In genomic region chr10:49538381-49539319, GRCh38 we compare ENCODE assay signal across 1 cellular context.
TF ChIP-seq lines count a peak whose summit lies in the region.

Gene ERCC6 (minus strand): TSS chr10:49539121.

TF ChIP-seq in GM12878, 131 proteins besides CTCF, POLR2A, EP300 and RAD21 (continued from another document and continues in another):
- TF ChIP-seq, protein P1, sequence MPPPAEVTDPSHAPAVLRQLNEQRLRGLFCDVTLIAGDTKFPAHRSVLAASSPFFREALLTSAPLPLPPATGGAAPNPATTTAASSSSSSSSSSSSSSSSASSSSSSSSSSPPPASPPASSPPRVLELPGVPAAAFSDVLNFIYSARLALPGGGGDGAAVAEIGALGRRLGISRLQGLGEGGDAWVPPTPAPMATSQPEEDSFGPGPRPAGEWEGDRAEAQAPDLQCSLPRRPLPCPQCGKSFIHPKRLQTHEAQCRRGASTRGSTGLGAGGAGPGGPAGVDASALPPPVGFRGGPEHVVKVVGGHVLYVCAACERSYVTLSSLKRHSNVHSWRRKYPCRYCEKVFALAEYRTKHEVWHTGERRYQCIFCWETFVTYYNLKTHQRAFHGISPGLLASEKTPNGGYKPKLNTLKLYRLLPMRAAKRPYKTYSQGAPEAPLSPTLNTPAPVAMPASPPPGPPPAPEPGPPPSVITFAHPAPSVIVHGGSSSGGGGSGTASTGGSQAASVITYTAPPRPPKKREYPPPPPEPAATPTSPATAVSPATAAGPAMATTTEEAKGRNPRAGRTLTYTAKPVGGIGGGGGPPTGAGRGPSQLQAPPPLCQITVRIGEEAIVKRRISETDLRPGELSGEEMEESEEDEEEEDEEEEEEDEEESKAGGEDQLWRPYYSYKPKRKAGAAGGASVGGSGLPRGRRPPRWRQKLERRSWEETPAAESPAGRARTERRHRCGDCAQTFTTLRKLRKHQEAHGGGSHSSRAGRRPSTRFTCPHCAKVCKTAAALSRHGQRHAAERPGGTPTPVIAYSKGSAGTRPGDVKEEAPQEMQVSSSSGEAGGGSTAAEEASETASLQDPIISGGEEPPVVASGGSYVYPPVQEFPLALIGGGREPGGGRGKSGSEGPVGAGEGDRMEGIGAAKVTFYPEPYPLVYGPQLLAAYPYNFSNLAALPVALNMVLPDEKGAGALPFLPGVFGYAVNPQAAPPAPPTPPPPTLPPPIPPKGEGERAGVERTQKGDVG (CRISPR knock-in tag; IDR thresholded peaks at IDR 0.05) = no peak
- peak; percentile 68; the same call in 1 of the 2 replicates for TF ChIP-seq NR2F1 (conservative IDR thresholded peaks at IDR 0.05)
- no peak for TF ChIP-seq ZNF274 (IDR thresholded peaks at IDR 0.05; ENCODE audit: insufficient read depth, insufficient read length)
- TF ChIP-seq TBL1XR1 (IDR thresholded peaks at IDR 0.05; ENCODE audit: low read depth, low read length) = peak; percentile 14; the same call in 1 of the 2 replicates
- TF ChIP-seq BACH1 (IDR thresholded peaks at IDR 0.05; ENCODE audit: borderline replicate concordance) = peak; percentile 12; the same call in 1 of the 2 replicates
- TF ChIP-seq ZNF24 (IDR thresholded peaks at IDR 0.05) = 0 out of 2 replicates have a peak, but pooled peaks have one; percentile 30
- 0 out of 2 replicates have a peak, but pooled peaks have one; percentile 61 for TF ChIP-seq CBX5 (IDR thresholded peaks at IDR 0.05; ENCODE audit: low read depth)
- TF ChIP-seq ESRRA (IDR thresholded peaks at IDR 0.05; ENCODE audit: low read length) = no peak
- peak; percentile 37 for TF ChIP-seq MYC (IDR thresholded peaks at IDR 0.05; ENCODE audit: insufficient read depth, insufficient read length, insufficient replicate concordance, low read length, severe bottlenecking)
- TF ChIP-seq IRF3 (IDR thresholded peaks at IDR 0.05) = no peak
- TF ChIP-seq EGR1 (IDR thresholded peaks at IDR 0.05; ENCODE audit: borderline replicate concordance in 1 of 2, low read depth in 2 of 2, low read length in 2 of 2) = peak in 1 of 2 experiments; percentile 64; a peak in 1 of 3 replicates
- peak; percentile 9; the same call in 1 of the 2 replicates for TF ChIP-seq NR2C1 (IDR thresholded peaks at IDR 0.05)
- peak in 1 of 2 experiments; percentile 49; a peak in 1 of 4 replicates for TF ChIP-seq SRF (IDR thresholded peaks at IDR 0.05; ENCODE audit: low read depth in 2 of 2, low read length in 2 of 2)
- TF ChIP-seq DPF2 (IDR thresholded peaks at IDR 0.05) = peak; percentile 78; the same call in 1 of the 2 replicates
- TF ChIP-seq MYB (IDR thresholded peaks at IDR 0.05; ENCODE audit: borderline replicate concordance, low read depth, low read length) = no peak
- TF ChIP-seq CUX1 (IDR thresholded peaks at IDR 0.05; ENCODE audit: insufficient replicate concordance, low read depth, low read length) = peak; percentile 23
- TF ChIP-seq NFIC (IDR thresholded peaks at IDR 0.05; ENCODE audit: low read depth, low read length) = no peak
- peak; percentile 78; the same call in 1 of the 2 replicates for TF ChIP-seq POLR2AphosphoS5 (IDR thresholded peaks at IDR 0.05; ENCODE audit: low read length)
- no peak for TF ChIP-seq ZBED1 (IDR thresholded peaks at IDR 0.05; ENCODE audit: borderline replicate concordance)
- no peak for TF ChIP-seq ZZZ3 (IDR thresholded peaks at IDR 0.05; ENCODE audit: control insufficient read depth, insufficient read length, low read depth)
- TF ChIP-seq YY1 (IDR thresholded peaks at IDR 0.05; ENCODE audit: low read depth, low read length) = no peak
- peak; percentile 27 for TF ChIP-seq CREM (IDR thresholded peaks at IDR 0.05; ENCODE audit: low read depth)
- TF ChIP-seq ELK1 (IDR thresholded peaks at IDR 0.05; ENCODE audit: low read depth, low read length) = peak; percentile 71; the same call in 1 of the 2 replicates
- TF ChIP-seq, protein P2, sequence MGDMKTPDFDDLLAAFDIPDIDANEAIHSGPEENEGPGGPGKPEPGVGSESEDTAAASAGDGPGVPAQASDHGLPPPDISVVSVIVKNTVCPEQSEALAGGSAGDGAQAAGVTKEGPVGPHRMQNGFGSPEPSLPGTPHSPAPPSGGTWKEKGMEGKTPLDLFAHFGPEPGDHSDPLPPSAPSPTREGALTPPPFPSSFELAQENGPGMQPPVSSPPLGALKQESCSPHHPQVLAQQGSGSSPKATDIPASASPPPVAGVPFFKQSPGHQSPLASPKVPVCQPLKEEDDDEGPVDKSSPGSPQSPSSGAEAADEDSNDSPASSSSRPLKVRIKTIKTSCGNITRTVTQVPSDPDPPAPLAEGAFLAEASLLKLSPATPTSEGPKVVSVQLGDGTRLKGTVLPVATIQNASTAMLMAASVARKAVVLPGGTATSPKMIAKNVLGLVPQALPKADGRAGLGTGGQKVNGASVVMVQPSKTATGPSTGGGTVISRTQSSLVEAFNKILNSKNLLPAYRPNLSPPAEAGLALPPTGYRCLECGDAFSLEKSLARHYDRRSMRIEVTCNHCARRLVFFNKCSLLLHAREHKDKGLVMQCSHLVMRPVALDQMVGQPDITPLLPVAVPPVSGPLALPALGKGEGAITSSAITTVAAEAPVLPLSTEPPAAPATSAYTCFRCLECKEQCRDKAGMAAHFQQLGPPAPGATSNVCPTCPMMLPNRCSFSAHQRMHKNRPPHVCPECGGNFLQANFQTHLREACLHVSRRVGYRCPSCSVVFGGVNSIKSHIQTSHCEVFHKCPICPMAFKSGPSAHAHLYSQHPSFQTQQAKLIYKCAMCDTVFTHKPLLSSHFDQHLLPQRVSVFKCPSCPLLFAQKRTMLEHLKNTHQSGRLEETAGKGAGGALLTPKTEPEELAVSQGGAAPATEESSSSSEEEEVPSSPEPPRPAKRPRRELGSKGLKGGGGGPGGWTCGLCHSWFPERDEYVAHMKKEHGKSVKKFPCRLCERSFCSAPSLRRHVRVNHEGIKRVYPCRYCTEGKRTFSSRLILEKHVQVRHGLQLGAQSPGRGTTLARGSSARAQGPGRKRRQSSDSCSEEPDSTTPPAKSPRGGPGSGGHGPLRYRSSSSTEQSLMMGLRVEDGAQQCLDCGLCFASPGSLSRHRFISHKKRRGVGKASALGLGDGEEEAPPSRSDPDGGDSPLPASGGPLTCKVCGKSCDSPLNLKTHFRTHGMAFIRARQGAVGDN (IDR thresholded peaks at IDR 0.05) = peak; percentile 74
- peak; percentile 97 for TF ChIP-seq NRF1 (conservative IDR thresholded peaks at IDR 0.05; ENCODE audit: low read depth, low read length)
- peak; percentile 68 for TF ChIP-seq USF2 (IDR thresholded peaks at IDR 0.05; ENCODE audit: borderline replicate concordance, low read depth, low read length)
- TF ChIP-seq MTA2 (IDR thresholded peaks at IDR 0.05; ENCODE audit: low read depth) = no peak
- TF ChIP-seq NBN (IDR thresholded peaks at IDR 0.05) = 0 out of 2 replicates have a peak, but pooled peaks have one; percentile 73
- TF ChIP-seq, protein P3, sequence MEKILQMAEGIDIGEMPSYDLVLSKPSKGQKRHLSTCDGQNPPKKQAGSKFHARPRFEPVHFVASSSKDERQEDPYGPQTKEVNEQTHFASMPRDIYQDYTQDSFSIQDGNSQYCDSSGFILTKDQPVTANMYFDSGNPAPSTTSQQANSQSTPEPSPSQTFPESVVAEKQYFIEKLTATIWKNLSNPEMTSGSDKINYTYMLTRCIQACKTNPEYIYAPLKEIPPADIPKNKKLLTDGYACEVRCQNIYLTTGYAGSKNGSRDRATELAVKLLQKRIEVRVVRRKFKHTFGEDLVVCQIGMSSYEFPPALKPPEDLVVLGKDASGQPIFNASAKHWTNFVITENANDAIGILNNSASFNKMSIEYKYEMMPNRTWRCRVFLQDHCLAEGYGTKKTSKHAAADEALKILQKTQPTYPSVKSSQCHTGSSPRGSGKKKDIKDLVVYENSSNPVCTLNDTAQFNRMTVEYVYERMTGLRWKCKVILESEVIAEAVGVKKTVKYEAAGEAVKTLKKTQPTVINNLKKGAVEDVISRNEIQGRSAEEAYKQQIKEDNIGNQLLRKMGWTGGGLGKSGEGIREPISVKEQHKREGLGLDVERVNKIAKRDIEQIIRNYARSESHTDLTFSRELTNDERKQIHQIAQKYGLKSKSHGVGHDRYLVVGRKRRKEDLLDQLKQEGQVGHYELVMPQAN (conservative IDR thresholded peaks at IDR 0.05) = peak; percentile 69
- peak; percentile 27; the same call in 1 of the 2 replicates for TF ChIP-seq CHD2 (IDR thresholded peaks at IDR 0.05; ENCODE audit: borderline replicate concordance, low read depth, low read length)
- TF ChIP-seq MXI1 (IDR thresholded peaks at IDR 0.05; ENCODE audit: low read depth, low read length) = peak; percentile 89
- no peak for TF ChIP-seq JUND (IDR thresholded peaks at IDR 0.05; ENCODE audit: low read depth, low read length)
- TF ChIP-seq TCF12 (IDR thresholded peaks at IDR 0.05; ENCODE audit: low read depth, low read length) = 0 out of 2 replicates have a peak, but pooled peaks have one; percentile 38
- no peak for TF ChIP-seq SREBF1 (IDR thresholded peaks at IDR 0.05; ENCODE audit: low read length)
- TF ChIP-seq SIN3A (IDR thresholded peaks at IDR 0.05; ENCODE audit: low read depth, low read length) = peak; percentile 81; the same call in 1 of the 2 replicates
- TF ChIP-seq ZNF622 (IDR thresholded peaks at IDR 0.05) = no peak
- peak; percentile 58 for TF ChIP-seq SMARCA5 (IDR thresholded peaks at IDR 0.05)
- TF ChIP-seq ZNF384 (IDR thresholded peaks at IDR 0.05; ENCODE audit: borderline replicate concordance, low read depth, low read length) = no peak
- peak; percentile 71 to 88 for TF ChIP-seq BHLHE40 (IDR thresholded peaks at IDR 0.05; ENCODE audit: borderline replicate concordance in 1 of 2, low read depth in 2 of 2, low read length in 1 of 2)
- peak; percentile 86; the same call in 1 of the 2 replicates for TF ChIP-seq CHD1 (IDR thresholded peaks at IDR 0.05; ENCODE audit: low read depth, low read length)
- peak; percentile 82; the same call in 1 of the 2 replicates for TF ChIP-seq ZNF217 (IDR thresholded peaks at IDR 0.05)
- TF ChIP-seq, protein P4, sequence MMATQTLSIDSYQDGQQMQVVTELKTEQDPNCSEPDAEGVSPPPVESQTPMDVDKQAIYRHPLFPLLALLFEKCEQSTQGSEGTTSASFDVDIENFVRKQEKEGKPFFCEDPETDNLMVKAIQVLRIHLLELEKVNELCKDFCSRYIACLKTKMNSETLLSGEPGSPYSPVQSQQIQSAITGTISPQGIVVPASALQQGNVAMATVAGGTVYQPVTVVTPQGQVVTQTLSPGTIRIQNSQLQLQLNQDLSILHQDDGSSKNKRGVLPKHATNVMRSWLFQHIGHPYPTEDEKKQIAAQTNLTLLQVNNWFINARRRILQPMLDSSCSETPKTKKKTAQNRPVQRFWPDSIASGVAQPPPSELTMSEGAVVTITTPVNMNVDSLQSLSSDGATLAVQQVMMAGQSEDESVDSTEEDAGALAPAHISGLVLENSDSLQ (IDR thresholded peaks at IDR 0.05) = peak; percentile 43; the same call in 1 of the 2 replicates
